Comparison of ENCODE assay signal across 1 cellular context in the genomic region with DNA sequence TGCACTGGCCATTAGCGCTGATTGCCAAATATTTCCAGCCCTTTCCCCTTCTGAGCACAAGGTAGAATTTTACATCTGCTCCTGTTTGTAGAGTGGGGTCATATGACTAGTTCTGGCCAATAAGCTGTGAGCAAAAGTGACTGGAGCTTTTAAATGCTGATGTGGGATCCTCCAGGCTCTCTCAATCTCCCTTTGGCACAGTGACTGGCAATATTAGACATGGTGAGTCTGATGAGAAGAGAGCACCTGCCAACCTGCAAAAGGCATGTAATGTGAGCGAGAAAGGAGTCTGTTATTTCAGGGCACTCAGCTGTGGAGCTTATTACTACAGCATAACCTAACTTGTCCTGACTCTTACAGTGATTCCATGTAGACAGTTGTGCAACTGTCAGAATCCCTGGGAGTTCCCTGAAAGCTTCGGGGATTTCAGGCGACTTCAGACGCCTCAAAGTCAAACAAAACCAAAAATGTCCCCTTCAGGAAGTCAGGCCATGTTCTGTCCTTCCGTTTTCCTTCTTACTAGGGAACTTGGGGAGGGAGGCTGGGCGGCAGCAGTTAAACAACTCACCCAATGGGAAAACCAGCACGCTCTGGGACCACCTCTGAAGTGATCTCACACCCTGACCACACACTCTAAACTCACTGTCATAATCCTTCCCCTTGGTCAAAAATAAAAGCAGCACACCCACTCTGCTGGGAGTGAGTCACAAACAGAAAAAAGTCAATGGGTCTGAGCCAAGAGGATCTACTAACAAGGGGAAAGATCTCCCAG.
TF ChIP-seq lines count a peak whose summit lies in the region.

No MANE protein-coding gene starts in this region.

TF ChIP-seq in HEK293, 187 proteins besides CTCF, POLR2A, EP300 and RAD21 (continued from another document and continues in another):
- TF ChIP-seq, protein P1, sequence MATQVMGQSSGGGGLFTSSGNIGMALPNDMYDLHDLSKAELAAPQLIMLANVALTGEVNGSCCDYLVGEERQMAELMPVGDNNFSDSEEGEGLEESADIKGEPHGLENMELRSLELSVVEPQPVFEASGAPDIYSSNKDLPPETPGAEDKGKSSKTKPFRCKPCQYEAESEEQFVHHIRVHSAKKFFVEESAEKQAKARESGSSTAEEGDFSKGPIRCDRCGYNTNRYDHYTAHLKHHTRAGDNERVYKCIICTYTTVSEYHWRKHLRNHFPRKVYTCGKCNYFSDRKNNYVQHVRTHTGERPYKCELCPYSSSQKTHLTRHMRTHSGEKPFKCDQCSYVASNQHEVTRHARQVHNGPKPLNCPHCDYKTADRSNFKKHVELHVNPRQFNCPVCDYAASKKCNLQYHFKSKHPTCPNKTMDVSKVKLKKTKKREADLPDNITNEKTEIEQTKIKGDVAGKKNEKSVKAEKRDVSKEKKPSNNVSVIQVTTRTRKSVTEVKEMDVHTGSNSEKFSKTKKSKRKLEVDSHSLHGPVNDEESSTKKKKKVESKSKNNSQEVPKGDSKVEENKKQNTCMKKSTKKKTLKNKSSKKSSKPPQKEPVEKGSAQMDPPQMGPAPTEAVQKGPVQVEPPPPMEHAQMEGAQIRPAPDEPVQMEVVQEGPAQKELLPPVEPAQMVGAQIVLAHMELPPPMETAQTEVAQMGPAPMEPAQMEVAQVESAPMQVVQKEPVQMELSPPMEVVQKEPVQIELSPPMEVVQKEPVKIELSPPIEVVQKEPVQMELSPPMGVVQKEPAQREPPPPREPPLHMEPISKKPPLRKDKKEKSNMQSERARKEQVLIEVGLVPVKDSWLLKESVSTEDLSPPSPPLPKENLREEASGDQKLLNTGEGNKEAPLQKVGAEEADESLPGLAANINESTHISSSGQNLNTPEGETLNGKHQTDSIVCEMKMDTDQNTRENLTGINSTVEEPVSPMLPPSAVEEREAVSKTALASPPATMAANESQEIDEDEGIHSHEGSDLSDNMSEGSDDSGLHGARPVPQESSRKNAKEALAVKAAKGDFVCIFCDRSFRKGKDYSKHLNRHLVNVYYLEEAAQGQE (tag by site-specific recombination; IDR thresholded peaks at IDR 0.05), result no peak
- TF ChIP-seq ZFHX2 (tag by site-specific recombination; conservative IDR thresholded peaks at IDR 0.05) (peak; percentile 76), ZNF416 (tag by site-specific recombination; IDR thresholded peaks at IDR 0.05) (no peak), KLF7 (tag by site-specific recombination; IDR thresholded peaks at IDR 0.05; ENCODE audit: borderline replicate concordance) (no peak), ZNF248 (tag by site-specific recombination; IDR thresholded peaks at IDR 0.05) (no peak), ZNF529 (tag by site-specific recombination; IDR thresholded peaks at IDR 0.05; ENCODE audit: insufficient replicate concordance) (no peak), YY1 (tag by site-specific recombination; IDR thresholded peaks at IDR 0.05) (no peak), ZNF560 (tag by site-specific recombination; IDR thresholded peaks at IDR 0.05; ENCODE audit: borderline replicate concordance) (no peak), ZNF48 (tag by site-specific recombination; IDR thresholded peaks at IDR 0.05) (no peak), ZBTB21 (tag by site-specific recombination; IDR thresholded peaks at IDR 0.05) (no peak), ZNF292 (tag by site-specific recombination; IDR thresholded peaks at IDR 0.05; ENCODE audit: borderline replicate concordance, low read depth) (no peak), ZNF600 (tag by site-specific recombination; IDR thresholded peaks at IDR 0.05) (0 out of 2 replicates have a peak, but pooled peaks have one; percentile 40), ZNF19 (tag by site-specific recombination; IDR thresholded peaks at IDR 0.05; ENCODE audit: low read depth) (no peak), ZBTB20 (tag by site-specific recombination; IDR thresholded peaks at IDR 0.05) (no peak), ZNF157 (tag by site-specific recombination; IDR thresholded peaks at IDR 0.05) (no peak), ZNF514 (tag by site-specific recombination; IDR thresholded peaks at IDR 0.05) (no peak), ZBTB7A (tag by site-specific recombination; IDR thresholded peaks at IDR 0.05; ENCODE audit: low read depth) (no peak), IKZF3 (tag by site-specific recombination; IDR thresholded peaks at IDR 0.05) (no peak), OSR2 (tag by site-specific recombination; IDR thresholded peaks at IDR 0.05) (no peak), ZNF341 (tag by site-specific recombination; IDR thresholded peaks at IDR 0.05; ENCODE audit: low read depth) (no peak), ZNF768 (tag by site-specific recombination; IDR thresholded peaks at IDR 0.05) (no peak), ZIC2 (tag by site-specific recombination; IDR thresholded peaks at IDR 0.05) (no peak), ZSCAN16 (tag by site-specific recombination; IDR thresholded peaks at IDR 0.05) (peak; percentile 78; the same call in 1 of the 2 replicates), GLI2 (tag by site-specific recombination; IDR thresholded peaks at IDR 0.05; ENCODE audit: borderline replicate concordance, low read depth) (no peak), ZNF623 (tag by site-specific recombination; IDR thresholded peaks at IDR 0.05) (no peak), ZNF24 (tag by site-specific recombination; IDR thresholded peaks at IDR 0.05) (no peak), ZNF558 (tag by site-specific recombination; IDR thresholded peaks at IDR 0.05) (no peak)
- TF ChIP-seq, protein P2, sequence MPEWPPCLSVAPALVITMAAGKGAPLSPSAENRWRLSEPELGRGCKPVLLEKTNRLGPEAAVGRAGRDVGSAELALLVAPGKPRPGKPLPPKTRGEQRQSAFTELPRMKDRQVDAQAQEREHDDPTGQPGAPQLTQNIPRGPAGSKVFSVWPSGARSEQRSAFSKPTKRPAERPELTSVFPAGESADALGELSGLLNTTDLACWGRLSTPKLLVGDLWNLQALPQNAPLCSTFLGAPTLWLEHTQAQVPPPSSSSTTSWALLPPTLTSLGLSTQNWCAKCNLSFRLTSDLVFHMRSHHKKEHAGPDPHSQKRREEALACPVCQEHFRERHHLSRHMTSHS (tag by site-specific recombination; IDR thresholded peaks at IDR 0.05), result no peak
- TF ChIP-seq, protein P3, sequence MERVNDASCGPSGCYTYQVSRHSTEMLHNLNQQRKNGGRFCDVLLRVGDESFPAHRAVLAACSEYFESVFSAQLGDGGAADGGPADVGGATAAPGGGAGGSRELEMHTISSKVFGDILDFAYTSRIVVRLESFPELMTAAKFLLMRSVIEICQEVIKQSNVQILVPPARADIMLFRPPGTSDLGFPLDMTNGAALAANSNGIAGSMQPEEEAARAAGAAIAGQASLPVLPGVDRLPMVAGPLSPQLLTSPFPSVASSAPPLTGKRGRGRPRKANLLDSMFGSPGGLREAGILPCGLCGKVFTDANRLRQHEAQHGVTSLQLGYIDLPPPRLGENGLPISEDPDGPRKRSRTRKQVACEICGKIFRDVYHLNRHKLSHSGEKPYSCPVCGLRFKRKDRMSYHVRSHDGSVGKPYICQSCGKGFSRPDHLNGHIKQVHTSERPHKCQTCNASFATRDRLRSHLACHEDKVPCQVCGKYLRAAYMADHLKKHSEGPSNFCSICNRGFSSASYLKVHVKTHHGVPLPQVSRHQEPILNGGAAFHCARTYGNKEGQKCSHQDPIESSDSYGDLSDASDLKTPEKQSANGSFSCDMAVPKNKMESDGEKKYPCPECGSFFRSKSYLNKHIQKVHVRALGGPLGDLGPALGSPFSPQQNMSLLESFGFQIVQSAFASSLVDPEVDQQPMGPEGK (tag by site-specific recombination; IDR thresholded peaks at IDR 0.05), result no peak
- TF ChIP-seq, protein P4, sequence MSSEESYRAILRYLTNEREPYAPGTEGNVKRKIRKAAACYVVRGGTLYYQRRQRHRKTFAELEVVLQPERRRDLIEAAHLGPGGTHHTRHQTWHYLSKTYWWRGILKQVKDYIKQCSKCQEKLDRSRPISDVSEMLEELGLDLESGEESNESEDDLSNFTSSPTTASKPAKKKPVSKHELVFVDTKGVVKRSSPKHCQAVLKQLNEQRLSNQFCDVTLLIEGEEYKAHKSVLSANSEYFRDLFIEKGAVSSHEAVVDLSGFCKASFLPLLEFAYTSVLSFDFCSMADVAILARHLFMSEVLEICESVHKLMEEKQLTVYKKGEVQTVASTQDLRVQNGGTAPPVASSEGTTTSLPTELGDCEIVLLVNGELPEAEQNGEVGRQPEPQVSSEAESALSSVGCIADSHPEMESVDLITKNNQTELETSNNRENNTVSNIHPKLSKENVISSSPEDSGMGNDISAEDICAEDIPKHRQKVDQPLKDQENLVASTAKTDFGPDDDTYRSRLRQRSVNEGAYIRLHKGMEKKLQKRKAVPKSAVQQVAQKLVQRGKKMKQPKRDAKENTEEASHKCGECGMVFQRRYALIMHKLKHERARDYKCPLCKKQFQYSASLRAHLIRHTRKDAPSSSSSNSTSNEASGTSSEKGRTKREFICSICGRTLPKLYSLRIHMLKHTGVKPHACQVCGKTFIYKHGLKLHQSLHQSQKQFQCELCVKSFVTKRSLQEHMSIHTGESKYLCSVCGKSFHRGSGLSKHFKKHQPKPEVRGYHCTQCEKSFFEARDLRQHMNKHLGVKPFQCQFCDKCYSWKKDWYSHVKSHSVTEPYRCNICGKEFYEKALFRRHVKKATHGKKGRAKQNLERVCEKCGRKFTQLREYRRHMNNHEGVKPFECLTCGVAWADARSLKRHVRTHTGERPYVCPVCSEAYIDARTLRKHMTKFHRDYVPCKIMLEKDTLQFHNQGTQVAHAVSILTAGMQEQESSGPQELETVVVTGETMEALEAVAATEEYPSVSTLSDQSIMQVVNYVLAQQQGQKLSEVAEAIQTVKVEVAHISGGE (tag by site-specific recombination; conservative IDR thresholded peaks at IDR 0.05; ENCODE audit: low read depth), result no peak
- TF ChIP-seq, protein P5, sequence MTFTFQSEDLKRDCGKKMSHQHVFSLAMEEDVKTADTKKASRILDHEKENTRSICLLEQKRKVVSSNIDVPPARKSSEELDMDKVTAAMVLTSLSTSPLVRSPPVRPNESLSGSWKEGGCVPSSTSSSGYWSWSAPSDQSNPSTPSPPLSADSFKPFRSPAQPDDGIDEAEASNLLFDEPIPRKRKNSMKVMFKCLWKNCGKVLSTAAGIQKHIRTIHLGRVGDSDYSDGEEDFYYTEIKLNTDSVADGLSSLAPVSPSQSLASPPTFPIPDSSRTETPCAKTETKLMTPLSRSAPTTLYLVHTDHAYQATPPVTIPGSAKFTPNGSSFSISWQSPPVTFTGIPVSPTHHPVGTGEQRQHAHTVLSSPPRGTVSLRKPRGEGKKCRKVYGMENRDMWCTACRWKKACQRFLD (tag by site-specific recombination; IDR thresholded peaks at IDR 0.05), result no peak
- TF ChIP-seq, protein P6, sequence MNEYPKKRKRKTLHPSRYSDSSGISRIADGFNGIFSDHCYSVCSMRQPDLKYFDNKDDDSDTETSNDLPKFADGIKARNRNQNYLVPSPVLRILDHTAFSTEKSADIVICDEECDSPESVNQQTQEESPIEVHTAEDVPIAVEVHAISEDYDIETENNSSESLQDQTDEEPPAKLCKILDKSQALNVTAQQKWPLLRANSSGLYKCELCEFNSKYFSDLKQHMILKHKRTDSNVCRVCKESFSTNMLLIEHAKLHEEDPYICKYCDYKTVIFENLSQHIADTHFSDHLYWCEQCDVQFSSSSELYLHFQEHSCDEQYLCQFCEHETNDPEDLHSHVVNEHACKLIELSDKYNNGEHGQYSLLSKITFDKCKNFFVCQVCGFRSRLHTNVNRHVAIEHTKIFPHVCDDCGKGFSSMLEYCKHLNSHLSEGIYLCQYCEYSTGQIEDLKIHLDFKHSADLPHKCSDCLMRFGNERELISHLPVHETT (tag by site-specific recombination; IDR thresholded peaks at IDR 0.05), result no peak
- TF ChIP-seq, protein P7, sequence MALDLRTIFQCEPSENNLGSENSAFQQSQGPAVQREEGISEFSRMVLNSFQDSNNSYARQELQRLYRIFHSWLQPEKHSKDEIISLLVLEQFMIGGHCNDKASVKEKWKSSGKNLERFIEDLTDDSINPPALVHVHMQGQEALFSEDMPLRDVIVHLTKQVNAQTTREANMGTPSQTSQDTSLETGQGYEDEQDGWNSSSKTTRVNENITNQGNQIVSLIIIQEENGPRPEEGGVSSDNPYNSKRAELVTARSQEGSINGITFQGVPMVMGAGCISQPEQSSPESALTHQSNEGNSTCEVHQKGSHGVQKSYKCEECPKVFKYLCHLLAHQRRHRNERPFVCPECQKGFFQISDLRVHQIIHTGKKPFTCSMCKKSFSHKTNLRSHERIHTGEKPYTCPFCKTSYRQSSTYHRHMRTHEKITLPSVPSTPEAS (tag by site-specific recombination; IDR thresholded peaks at IDR 0.05), result no peak
- TF ChIP-seq, protein P8, sequence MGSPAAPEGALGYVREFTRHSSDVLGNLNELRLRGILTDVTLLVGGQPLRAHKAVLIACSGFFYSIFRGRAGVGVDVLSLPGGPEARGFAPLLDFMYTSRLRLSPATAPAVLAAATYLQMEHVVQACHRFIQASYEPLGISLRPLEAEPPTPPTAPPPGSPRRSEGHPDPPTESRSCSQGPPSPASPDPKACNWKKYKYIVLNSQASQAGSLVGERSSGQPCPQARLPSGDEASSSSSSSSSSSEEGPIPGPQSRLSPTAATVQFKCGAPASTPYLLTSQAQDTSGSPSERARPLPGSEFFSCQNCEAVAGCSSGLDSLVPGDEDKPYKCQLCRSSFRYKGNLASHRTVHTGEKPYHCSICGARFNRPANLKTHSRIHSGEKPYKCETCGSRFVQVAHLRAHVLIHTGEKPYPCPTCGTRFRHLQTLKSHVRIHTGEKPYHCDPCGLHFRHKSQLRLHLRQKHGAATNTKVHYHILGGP (tag by site-specific recombination; IDR thresholded peaks at IDR 0.05), result no peak
- TF ChIP-seq, protein P9, sequence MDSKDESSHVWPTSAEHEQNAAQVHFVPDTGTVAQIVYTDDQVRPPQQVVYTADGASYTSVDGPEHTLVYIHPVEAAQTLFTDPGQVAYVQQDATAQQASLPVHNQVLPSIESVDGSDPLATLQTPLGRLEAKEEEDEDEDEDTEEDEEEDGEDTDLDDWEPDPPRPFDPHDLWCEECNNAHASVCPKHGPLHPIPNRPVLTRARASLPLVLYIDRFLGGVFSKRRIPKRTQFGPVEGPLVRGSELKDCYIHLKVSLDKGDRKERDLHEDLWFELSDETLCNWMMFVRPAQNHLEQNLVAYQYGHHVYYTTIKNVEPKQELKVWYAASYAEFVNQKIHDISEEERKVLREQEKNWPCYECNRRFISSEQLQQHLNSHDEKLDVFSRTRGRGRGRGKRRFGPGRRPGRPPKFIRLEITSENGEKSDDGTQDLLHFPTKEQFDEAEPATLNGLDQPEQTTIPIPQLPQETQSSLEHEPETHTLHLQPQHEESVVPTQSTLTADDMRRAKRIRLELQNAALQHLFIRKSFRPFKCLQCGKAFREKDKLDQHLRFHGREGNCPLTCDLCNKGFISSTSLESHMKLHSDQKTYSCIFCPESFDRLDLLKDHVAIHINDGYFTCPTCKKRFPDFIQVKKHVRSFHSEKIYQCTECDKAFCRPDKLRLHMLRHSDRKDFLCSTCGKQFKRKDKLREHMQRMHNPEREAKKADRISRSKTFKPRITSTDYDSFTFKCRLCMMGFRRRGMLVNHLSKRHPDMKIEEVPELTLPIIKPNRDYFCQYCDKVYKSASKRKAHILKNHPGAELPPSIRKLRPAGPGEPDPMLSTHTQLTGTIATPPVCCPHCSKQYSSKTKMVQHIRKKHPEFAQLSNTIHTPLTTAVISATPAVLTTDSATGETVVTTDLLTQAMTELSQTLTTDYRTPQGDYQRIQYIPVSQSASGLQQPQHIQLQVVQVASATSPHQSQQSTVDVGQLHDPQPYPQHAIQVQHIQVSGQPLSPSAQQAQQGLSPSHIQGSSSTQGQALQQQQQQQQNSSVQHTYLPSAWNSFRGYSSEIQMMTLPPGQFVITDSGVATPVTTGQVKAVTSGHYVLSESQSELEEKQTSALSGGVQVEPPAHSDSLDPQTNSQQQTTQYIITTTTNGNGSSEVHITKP (tag by site-specific recombination; IDR thresholded peaks at IDR 0.05), result no peak
